In genomic region chr20:5172167-5172586, GRCh38 we compare ENCODE assay signal across 10 cellular contexts. TPM values are rescaled to one million over a fixed set of nuclear protein-coding genes. Genes with fewer than 3 reads are reported as not detected.
DNase-seq lines count a peak whose midpoint lies in the region; ATAC-seq and TF ChIP-seq lines count a peak whose summit lies in the region.
"Had no signal": no experiment of that assay in that cellular context is flagged by ENCODE, and none has a peak within 500 bp of the region (broad histone marks: within the 10 kb centered on the region; RNA-seq: fewer than 3 reads in every experiment).

No MANE protein-coding gene starts in this region.

- H3K27me3 ChIP-seq in CD4-positive, alpha-beta T cell (ENCODE audit: control insufficient read depth, insufficient read depth, low read length): no peaks in the 10 kb centered on the region
- no peaks in the 10 kb centered on the region for H3K27me3 ChIP-seq in naive thymus-derived CD4-positive, alpha-beta T cell (ENCODE audit: control insufficient read depth in 2 of 2, insufficient read depth in 2 of 2, low read length in 2 of 2)

- H3K36me3 Mint-ChIP-seq in CD4-positive, alpha-beta T cell (ENCODE audit: low read depth): peaks cover 49% of the 10 kb centered on the region
- H3K36me3 Mint-ChIP-seq in naive thymus-derived CD4-positive, alpha-beta T cell: peaks cover 2 to 17% (median 4%) of the 10 kb centered on the region in 5 donors

- H3K27me3 Mint-ChIP-seq in CD4-positive, alpha-beta T cell: no peaks in the 10 kb centered on the region
- no peaks in the 10 kb centered on the region for H3K27me3 Mint-ChIP-seq in naive thymus-derived CD4-positive, alpha-beta T cell

- H3K36me3 ChIP-seq in naive thymus-derived CD4-positive, alpha-beta T cell (ENCODE audit: control insufficient read depth in 2 of 3, insufficient read depth in 3 of 3, low read length in 3 of 3): peaks cover 5 to 41% (median 6%) of the 10 kb centered on the region in 3 experiments

- POLR2A ChIA-PET in CD4-positive, alpha-beta T cell (lab: Charles Lee): no interaction called here
- POLR2A ChIA-PET in naive thymus-derived CD4-positive, alpha-beta T cell (lab: Charles Lee): no interaction called here

- intact Hi-C loops in CD4-positive, alpha-beta T cell (cut with DNase I, micrococcal nuclease): no loop called here
- intact Hi-C loops in naive thymus-derived CD4-positive, alpha-beta T cell (cut with micrococcal nuclease): no loop called here

- no peaks in the 10 kb centered on the region for H3K9me3 ChIP-seq in CD4-positive, alpha-beta T cell (ENCODE audit: control insufficient read depth, low read length)
- no peaks in the 10 kb centered on the region for H3K9me3 ChIP-seq in naive thymus-derived CD4-positive, alpha-beta T cell (ENCODE audit: control insufficient read depth in 2 of 3, low read length in 3 of 3)

- no peak overlapping the region for H3K27ac ChIP-seq in CD4-positive, alpha-beta T cell (ENCODE audit: low read depth, low read length)
- no peak overlapping the region for H3K27ac ChIP-seq in naive thymus-derived CD4-positive, alpha-beta T cell (ENCODE audit: low read depth, low read length)

- no peaks in the 10 kb centered on the region for H3K9me3 Mint-ChIP-seq in CD4-positive, alpha-beta T cell
- H3K9me3 Mint-ChIP-seq in naive thymus-derived CD4-positive, alpha-beta T cell: no peaks in the 10 kb centered on the region

- no peak for ATAC-seq in CD4-positive, alpha-beta T cell (ENCODE audit: poor library complexity)
- ATAC-seq in GM19035 (IDR thresholded peaks at IDR 0.05; ENCODE audit: unreplicated experiment): peak; percentile 66
- ATAC-seq in HG03565 (IDR thresholded peaks at IDR 0.05; ENCODE audit: unreplicated experiment): peak; percentile 66
- no peak for ATAC-seq in naive thymus-derived CD4-positive, alpha-beta T cell
- ATAC-seq: SK-N-SH treated with all-trans-retinoic acid at 6 μM for 48 hours had no signal

- TF ChIP-seq CTCF in CD4-positive, alpha-beta T cell (IDR thresholded peaks at IDR 0.05): no peak
- no peak for TF ChIP-seq CTCF in foreskin fibroblast (IDR thresholded peaks at IDR 0.05; ENCODE audit: low read depth, low read length)

- H3K4me1 Mint-ChIP-seq in CD4-positive, alpha-beta T cell (ENCODE audit: low read depth): peaks cover 49% of the 10 kb centered on the region
- H3K4me1 Mint-ChIP-seq in naive thymus-derived CD4-positive, alpha-beta T cell: peaks cover 38 to 61% (median 47%) of the 10 kb centered on the region in 7 donors

- H3K4me1 ChIP-seq in naive thymus-derived CD4-positive, alpha-beta T cell (ENCODE audit: control insufficient read depth in 2 of 2, insufficient read depth in 2 of 2, low read length in 2 of 2): peaks cover 0 to 16% of the 10 kb centered on the region in 2 donors

- peak overlapping the region; percentile 25 for H3K27ac Mint-ChIP-seq in CD4-positive, alpha-beta T cell
- H3K27ac Mint-ChIP-seq in naive thymus-derived CD4-positive, alpha-beta T cell: peak overlapping the region in 8 of 9 donors; percentile 20 to 91 (median 66)

- no peak overlapping the region for H3K4me3 ChIP-seq in naive thymus-derived CD4-positive, alpha-beta T cell (ENCODE audit: low read length)
- H3K4me3 ChIP-seq in foreskin fibroblast (ENCODE audit: low read depth in 1 of 2, low read length in 2 of 2): no peak overlapping the region

- CTCF ChIA-PET in CD4-positive, alpha-beta T cell (lab: Charles Lee): no interaction called here
- CTCF ChIA-PET in naive thymus-derived CD4-positive, alpha-beta T cell (lab: Charles Lee): no interaction called here

- no peak overlapping the region for H3K4me3 Mint-ChIP-seq in CD4-positive, alpha-beta T cell
- no peak overlapping the region for H3K4me3 Mint-ChIP-seq in naive thymus-derived CD4-positive, alpha-beta T cell

- no peak for DNase-seq in CD4-positive, alpha-beta T cell
- no peak for DNase-seq in naive thymus-derived CD4-positive, alpha-beta T cell
- no peak for DNase-seq in SKM-1 treated with dmso at 0.1 percent for 144 hours (lab: John Stamatoyannopoulos, UW; ENCODE audit: unreplicated experiment)
- no peak for DNase-seq in superior temporal gyrus (ENCODE audit: extremely low spot score)
- no peak for DNase-seq in NCI-H446 treated with DMSO at 0.1 percent for 48 hours (lab: John Stamatoyannopoulos, UW)
- DNase-seq in foreskin fibroblast: no peak
- DNase-seq: activated CD8-positive, alpha-beta memory T cell treated with anti-CD3 and anti-CD28 coated beads for 24 hours had no signal

RNA-seq across cellular contexts. Expression of gene CDS2, which starts 45.4 kb away (rescaled TPM):
- 10 to 100 TPM; 62.4 to 65.0 TPM for total RNA-seq in CD4-positive, alpha-beta T cell
- total RNA-seq in naive thymus-derived CD4-positive, alpha-beta T cell: 10 to 100 TPM; 48.3 to 58.3 (median 57.8) TPM
- 10 to 100 TPM; 34.9 to 37.8 TPM for polyA plus RNA-seq in naive thymus-derived CD4-positive, alpha-beta T cell

RNA-seq across cellular contexts. Expression of gene PCNA, which starts 52.4 kb away (rescaled TPM):
- total RNA-seq in CD4-positive, alpha-beta T cell: 10 to 100 TPM; 32.6 to 33.0 TPM
- 100 to 1,000 TPM in 1 of 5 experiments, 10 to 100 TPM in 4; 21.6 to 392 (median 39.3) TPM for total RNA-seq in naive thymus-derived CD4-positive, alpha-beta T cell
- polyA plus RNA-seq in naive thymus-derived CD4-positive, alpha-beta T cell: 10 to 100 TPM; 48.3 to 67.4 TPM

RNA-seq across cellular contexts. Expression of gene TMEM230, which starts 59.3 kb away (rescaled TPM):
- total RNA-seq in CD4-positive, alpha-beta T cell: 10 to 100 TPM; 22.6 to 27.1 TPM
- total RNA-seq in naive thymus-derived CD4-positive, alpha-beta T cell: 10 to 100 TPM; 48.5 to 91.7 (median 75.5) TPM
- 100 to 1,000 TPM; 187 to 192 TPM for polyA plus RNA-seq in naive thymus-derived CD4-positive, alpha-beta T cell

Comparison
In these comparisons a context has a peak if more than half of its experiments do, and no peak if none do; other contexts are left out.
1. ATAC-seq: peak in GM19035 (single experiment) and HG03565 (single experiment); none in CD4-positive, alpha-beta T cell (single experiment) and naive thymus-derived CD4-positive, alpha-beta T cell (single experiment).